ENCODE assay signal across 1 cellular context in the genomic region with DNA sequence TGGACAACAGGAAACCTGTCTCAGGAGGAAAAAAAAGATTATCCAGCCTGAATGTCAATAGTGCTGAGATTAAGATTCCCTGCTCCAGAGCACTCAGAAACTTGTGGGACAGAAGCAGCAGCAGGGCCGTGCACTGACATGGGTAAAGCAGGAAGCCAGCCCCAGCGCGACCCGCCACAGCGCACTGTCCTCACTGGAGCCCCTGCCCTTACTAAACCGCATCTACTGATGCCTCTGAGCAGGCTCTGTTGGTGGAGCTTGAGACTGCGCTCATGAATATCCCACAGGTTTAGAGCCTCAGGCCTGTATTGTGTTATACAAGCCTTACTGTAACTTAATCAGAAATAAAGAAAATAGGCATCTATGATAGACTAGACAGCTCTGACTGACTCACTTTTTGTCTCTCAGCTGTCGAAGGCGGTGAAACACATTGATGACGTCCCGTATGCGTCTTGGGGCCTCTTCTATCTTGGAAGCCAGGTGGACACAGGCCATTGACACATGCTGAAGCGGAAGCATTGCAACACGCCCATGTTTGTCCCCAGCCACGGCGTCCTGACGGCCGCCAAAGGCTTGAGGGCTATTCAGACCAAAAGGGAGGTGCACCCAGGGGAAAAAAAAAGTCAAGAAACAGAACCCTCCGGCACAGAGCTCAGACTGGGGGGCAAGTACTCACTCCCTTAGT.
TF ChIP-seq lines count a peak whose summit lies in the region.

No MANE protein-coding gene starts in this region.

TF ChIP-seq in K562, 482 proteins besides CTCF, POLR2A, EP300 and RAD21 (continued from another document and continues in another):
- TF ChIP-seq BRCA1 (IDR thresholded peaks at IDR 0.05) (no peak), BRCA1 (CRISPR knock-in tag; IDR thresholded peaks at IDR 0.05) (0 out of 2 replicates have a peak, but pooled peaks have one; percentile 26), SREBF1 (IDR thresholded peaks at IDR 0.05; ENCODE audit: borderline replicate concordance, low read depth, low read length) (no peak), COPS2 (conservative IDR thresholded peaks at IDR 0.05) (no peak), ZBED1 (IDR thresholded peaks at IDR 0.05) (no peak), MCM5 (IDR thresholded peaks at IDR 0.05; ENCODE audit: low read depth) (no peak), ESRRA (IDR thresholded peaks at IDR 0.05; ENCODE audit: borderline replicate concordance, low read depth) (no peak), CHD4 (IDR thresholded peaks at IDR 0.05; ENCODE audit: insufficient read depth, insufficient replicate concordance, low read depth, low read length, poor library complexity, severe bottlenecking) (no peak), U2AF2 (optimal IDR thresholded peaks at IDR 0.05; ENCODE audit: low read depth, low read length) (no peak), ZNF431 (CRISPR knock-in tag; IDR thresholded peaks at IDR 0.05) (no peak), ETV5 (CRISPR knock-in tag; IDR thresholded peaks at IDR 0.05; ENCODE audit: low read depth) (peak; percentile 89), WHSC1 (IDR thresholded peaks at IDR 0.05; ENCODE audit: low read length) (no peak), MYBL2 (IDR thresholded peaks at IDR 0.05; ENCODE audit: low read depth) (no peak), MYBL2 (CRISPR knock-in tag; IDR thresholded peaks at IDR 0.05; ENCODE audit: borderline replicate concordance) (no peak), SMAD1 (IDR thresholded peaks at IDR 0.05; ENCODE audit: low read depth, low read length, partially characterized antibody) (no peak), KDM4B (IDR thresholded peaks at IDR 0.05; ENCODE audit: borderline replicate concordance in 2 of 2, low read depth in 1 of 2) (no peak), GATAD2B (IDR thresholded peaks at IDR 0.05; ENCODE audit: borderline replicate concordance) (no peak), ARNT (IDR thresholded peaks at IDR 0.05) (no peak), KLF1 (tag; IDR thresholded peaks at IDR 0.05) (no peak), HNRNPL (IDR thresholded peaks at IDR 0.05; ENCODE audit: low read depth, low read length) (no peak), CBFB (CRISPR knock-in tag; IDR thresholded peaks at IDR 0.05) (no peak), LARP7 (IDR thresholded peaks at IDR 0.05) (no peak), SETDB1 (IDR thresholded peaks at IDR 0.05; ENCODE audit: low read length) (no peak), PHB (CRISPR knock-in tag; IDR thresholded peaks at IDR 0.05) (no peak), DACH1 (IDR thresholded peaks at IDR 0.05; ENCODE audit: partially characterized antibody) (peak; percentile 74), ZNF561 (CRISPR knock-in tag; conservative IDR thresholded peaks at IDR 0.05) (no peak), SMARCB1 (IDR thresholded peaks at IDR 0.05; ENCODE audit: insufficient read length, low read depth) (no peak), PRMT5 (CRISPR knock-in tag; IDR thresholded peaks at IDR 0.05) (no peak)
- TF ChIP-seq, protein P1, sequence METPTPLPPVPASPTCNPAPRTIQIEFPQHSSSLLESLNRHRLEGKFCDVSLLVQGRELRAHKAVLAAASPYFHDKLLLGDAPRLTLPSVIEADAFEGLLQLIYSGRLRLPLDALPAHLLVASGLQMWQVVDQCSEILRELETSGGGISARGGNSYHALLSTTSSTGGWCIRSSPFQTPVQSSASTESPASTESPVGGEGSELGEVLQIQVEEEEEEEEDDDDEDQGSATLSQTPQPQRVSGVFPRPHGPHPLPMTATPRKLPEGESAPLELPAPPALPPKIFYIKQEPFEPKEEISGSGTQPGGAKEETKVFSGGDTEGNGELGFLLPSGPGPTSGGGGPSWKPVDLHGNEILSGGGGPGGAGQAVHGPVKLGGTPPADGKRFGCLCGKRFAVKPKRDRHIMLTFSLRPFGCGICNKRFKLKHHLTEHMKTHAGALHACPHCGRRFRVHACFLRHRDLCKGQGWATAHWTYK (CRISPR knock-in tag; IDR thresholded peaks at IDR 0.05): no peak
- TF ChIP-seq, protein P2, sequence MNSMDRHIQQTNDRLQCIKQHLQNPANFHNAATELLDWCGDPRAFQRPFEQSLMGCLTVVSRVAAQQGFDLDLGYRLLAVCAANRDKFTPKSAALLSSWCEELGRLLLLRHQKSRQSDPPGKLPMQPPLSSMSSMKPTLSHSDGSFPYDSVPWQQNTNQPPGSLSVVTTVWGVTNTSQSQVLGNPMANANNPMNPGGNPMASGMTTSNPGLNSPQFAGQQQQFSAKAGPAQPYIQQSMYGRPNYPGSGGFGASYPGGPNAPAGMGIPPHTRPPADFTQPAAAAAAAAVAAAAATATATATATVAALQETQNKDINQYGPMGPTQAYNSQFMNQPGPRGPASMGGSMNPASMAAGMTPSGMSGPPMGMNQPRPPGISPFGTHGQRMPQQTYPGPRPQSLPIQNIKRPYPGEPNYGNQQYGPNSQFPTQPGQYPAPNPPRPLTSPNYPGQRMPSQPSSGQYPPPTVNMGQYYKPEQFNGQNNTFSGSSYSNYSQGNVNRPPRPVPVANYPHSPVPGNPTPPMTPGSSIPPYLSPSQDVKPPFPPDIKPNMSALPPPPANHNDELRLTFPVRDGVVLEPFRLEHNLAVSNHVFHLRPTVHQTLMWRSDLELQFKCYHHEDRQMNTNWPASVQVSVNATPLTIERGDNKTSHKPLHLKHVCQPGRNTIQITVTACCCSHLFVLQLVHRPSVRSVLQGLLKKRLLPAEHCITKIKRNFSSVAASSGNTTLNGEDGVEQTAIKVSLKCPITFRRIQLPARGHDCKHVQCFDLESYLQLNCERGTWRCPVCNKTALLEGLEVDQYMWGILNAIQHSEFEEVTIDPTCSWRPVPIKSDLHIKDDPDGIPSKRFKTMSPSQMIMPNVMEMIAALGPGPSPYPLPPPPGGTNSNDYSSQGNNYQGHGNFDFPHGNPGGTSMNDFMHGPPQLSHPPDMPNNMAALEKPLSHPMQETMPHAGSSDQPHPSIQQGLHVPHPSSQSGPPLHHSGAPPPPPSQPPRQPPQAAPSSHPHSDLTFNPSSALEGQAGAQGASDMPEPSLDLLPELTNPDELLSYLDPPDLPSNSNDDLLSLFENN (IDR thresholded peaks at IDR 0.05; ENCODE audit: low read depth in 2 of 2, low read length in 2 of 2): no peak
- TF ChIP-seq, protein P3, sequence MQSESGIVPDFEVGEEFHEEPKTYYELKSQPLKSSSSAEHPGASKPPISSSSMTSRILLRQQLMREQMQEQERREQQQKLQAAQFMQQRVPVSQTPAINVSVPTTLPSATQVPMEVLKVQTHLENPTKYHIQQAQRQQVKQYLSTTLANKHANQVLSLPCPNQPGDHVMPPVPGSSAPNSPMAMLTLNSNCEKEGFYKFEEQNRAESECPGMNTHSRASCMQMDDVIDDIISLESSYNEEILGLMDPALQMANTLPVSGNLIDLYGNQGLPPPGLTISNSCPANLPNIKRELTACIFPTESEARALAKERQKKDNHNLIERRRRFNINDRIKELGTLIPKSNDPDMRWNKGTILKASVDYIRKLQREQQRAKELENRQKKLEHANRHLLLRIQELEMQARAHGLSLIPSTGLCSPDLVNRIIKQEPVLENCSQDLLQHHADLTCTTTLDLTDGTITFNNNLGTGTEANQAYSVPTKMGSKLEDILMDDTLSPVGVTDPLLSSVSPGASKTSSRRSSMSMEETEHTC (IDR thresholded peaks at IDR 0.05): no peak
- TF ChIP-seq, protein P4, sequence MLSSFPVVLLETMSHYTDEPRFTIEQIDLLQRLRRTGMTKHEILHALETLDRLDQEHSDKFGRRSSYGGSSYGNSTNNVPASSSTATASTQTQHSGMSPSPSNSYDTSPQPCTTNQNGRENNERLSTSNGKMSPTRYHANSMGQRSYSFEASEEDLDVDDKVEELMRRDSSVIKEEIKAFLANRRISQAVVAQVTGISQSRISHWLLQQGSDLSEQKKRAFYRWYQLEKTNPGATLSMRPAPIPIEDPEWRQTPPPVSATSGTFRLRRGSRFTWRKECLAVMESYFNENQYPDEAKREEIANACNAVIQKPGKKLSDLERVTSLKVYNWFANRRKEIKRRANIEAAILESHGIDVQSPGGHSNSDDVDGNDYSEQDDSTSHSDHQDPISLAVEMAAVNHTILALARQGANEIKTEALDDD (IDR thresholded peaks at IDR 0.05): no peak
- TF ChIP-seq, protein P5, sequence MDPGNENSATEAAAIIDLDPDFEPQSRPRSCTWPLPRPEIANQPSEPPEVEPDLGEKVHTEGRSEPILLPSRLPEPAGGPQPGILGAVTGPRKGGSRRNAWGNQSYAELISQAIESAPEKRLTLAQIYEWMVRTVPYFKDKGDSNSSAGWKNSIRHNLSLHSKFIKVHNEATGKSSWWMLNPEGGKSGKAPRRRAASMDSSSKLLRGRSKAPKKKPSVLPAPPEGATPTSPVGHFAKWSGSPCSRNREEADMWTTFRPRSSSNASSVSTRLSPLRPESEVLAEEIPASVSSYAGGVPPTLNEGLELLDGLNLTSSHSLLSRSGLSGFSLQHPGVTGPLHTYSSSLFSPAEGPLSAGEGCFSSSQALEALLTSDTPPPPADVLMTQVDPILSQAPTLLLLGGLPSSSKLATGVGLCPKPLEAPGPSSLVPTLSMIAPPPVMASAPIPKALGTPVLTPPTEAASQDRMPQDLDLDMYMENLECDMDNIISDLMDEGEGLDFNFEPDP (CRISPR knock-in tag; IDR thresholded peaks at IDR 0.05): no peak
- TF ChIP-seq, protein P6, sequence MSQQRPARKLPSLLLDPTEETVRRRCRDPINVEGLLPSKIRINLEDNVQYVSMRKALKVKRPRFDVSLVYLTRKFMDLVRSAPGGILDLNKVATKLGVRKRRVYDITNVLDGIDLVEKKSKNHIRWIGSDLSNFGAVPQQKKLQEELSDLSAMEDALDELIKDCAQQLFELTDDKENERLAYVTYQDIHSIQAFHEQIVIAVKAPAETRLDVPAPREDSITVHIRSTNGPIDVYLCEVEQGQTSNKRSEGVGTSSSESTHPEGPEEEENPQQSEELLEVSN (IDR thresholded peaks at IDR 0.05; ENCODE audit: borderline replicate concordance in 1 of 2, extremely low read depth in 1 of 2, insufficient read depth in 1 of 2, insufficient read length in 1 of 2, low read depth in 1 of 2, low read length in 1 of 2, poor library complexity in 1 of 2, severe bottlenecking in 1 of 2): peak in 1 of 2 experiments; percentile 43
- TF ChIP-seq, protein P7, sequence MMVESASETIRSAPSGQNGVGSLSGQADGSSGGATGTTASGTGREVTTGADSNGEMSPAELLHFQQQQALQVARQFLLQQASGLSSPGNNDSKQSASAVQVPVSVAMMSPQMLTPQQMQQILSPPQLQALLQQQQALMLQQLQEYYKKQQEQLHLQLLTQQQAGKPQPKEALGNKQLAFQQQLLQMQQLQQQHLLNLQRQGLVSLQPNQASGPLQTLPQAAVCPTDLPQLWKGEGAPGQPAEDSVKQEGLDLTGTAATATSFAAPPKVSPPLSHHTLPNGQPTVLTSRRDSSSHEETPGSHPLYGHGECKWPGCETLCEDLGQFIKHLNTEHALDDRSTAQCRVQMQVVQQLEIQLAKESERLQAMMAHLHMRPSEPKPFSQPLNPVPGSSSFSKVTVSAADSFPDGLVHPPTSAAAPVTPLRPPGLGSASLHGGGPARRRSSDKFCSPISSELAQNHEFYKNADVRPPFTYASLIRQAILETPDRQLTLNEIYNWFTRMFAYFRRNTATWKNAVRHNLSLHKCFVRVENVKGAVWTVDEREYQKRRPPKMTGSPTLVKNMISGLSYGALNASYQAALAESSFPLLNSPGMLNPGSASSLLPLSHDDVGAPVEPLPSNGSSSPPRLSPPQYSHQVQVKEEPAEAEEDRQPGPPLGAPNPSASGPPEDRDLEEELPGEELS (CRISPR knock-in tag; IDR thresholded peaks at IDR 0.05; ENCODE audit: borderline replicate concordance): no peak
- TF ChIP-seq, protein P8, sequence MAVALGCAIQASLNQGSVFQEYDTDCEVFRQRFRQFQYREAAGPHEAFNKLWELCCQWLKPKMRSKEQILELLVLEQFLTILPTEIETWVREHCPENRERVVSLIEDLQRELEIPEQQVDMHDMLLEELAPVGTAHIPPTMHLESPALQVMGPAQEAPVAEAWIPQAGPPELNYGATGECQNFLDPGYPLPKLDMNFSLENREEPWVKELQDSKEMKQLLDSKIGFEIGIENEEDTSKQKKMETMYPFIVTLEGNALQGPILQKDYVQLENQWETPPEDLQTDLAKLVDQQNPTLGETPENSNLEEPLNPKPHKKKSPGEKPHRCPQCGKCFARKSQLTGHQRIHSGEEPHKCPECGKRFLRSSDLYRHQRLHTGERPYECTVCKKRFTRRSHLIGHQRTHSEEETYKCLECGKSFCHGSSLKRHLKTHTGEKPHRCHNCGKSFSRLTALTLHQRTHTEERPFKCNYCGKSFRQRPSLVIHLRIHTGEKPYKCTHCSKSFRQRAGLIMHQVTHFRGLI (CRISPR knock-in tag; IDR thresholded peaks at IDR 0.05): no peak
- TF ChIP-seq, protein P9, sequence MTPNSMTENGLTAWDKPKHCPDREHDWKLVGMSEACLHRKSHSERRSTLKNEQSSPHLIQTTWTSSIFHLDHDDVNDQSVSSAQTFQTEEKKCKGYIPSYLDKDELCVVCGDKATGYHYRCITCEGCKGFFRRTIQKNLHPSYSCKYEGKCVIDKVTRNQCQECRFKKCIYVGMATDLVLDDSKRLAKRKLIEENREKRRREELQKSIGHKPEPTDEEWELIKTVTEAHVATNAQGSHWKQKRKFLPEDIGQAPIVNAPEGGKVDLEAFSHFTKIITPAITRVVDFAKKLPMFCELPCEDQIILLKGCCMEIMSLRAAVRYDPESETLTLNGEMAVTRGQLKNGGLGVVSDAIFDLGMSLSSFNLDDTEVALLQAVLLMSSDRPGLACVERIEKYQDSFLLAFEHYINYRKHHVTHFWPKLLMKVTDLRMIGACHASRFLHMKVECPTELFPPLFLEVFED (CRISPR knock-in tag; conservative IDR thresholded peaks at IDR 0.05): no peak
- TF ChIP-seq, protein P10, sequence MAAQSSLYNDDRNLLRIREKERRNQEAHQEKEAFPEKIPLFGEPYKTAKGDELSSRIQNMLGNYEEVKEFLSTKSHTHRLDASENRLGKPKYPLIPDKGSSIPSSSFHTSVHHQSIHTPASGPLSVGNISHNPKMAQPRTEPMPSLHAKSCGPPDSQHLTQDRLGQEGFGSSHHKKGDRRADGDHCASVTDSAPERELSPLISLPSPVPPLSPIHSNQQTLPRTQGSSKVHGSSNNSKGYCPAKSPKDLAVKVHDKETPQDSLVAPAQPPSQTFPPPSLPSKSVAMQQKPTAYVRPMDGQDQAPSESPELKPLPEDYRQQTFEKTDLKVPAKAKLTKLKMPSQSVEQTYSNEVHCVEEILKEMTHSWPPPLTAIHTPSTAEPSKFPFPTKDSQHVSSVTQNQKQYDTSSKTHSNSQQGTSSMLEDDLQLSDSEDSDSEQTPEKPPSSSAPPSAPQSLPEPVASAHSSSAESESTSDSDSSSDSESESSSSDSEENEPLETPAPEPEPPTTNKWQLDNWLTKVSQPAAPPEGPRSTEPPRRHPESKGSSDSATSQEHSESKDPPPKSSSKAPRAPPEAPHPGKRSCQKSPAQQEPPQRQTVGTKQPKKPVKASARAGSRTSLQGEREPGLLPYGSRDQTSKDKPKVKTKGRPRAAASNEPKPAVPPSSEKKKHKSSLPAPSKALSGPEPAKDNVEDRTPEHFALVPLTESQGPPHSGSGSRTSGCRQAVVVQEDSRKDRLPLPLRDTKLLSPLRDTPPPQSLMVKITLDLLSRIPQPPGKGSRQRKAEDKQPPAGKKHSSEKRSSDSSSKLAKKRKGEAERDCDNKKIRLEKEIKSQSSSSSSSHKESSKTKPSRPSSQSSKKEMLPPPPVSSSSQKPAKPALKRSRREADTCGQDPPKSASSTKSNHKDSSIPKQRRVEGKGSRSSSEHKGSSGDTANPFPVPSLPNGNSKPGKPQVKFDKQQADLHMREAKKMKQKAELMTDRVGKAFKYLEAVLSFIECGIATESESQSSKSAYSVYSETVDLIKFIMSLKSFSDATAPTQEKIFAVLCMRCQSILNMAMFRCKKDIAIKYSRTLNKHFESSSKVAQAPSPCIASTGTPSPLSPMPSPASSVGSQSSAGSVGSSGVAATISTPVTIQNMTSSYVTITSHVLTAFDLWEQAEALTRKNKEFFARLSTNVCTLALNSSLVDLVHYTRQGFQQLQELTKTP (IDR thresholded peaks at IDR 0.05; ENCODE audit: low read depth in 1 of 2, partially characterized antibody in 2 of 2): no peak
